8 cellular contexts compared by ENCODE assay signal in the genomic region with DNA sequence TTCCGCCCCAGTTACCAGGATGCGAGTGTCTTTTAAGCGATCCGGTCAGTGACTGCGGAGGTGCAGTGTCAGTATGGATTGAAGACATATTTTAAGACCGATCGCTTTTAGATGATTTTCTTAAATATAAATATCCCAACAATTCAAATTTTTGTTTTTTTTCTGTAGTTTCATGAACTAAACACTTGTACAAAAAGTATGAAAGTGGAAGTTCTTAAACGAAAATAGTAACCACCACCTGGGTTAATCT. TPM values are rescaled to one million over a fixed set of nuclear protein-coding genes. Genes with fewer than 3 reads are reported as not detected.
DNase-seq lines count a peak whose midpoint lies in the region; ATAC-seq and TF ChIP-seq lines count a peak whose summit lies in the region.

No MANE protein-coding gene starts in this region.

- H3K4me3 ChIP-seq in DOHH2 (ENCODE audit: low read length), result peak overlapping the region; percentile 84
- peak overlapping the region; percentile 64 for H3K4me3 ChIP-seq in MM.1S (ENCODE audit: low read length)
- peak overlapping the region; percentile 89 for H3K4me3 ChIP-seq in endocrine pancreas (ENCODE audit: control insufficient read depth, insufficient read depth, low read length)

- no peaks in the 10 kb centered on the region for H3K9me2 ChIP-seq in DOHH2 (replicated peaks; ENCODE audit: control insufficient read depth, low read length)
- no peaks in the 10 kb centered on the region for H3K9me2 ChIP-seq in MM.1S (replicated peaks; ENCODE audit: insufficient read depth, low read length)

- H4K20me1 ChIP-seq in DOHH2 (ENCODE audit: control insufficient read depth, insufficient read depth, low read depth, low read length) (peaks cover 10% of the 10 kb centered on the region; the same call in 1 of the 2 replicates), MM.1S (ENCODE audit: insufficient read depth, low read length) (no peaks in the 10 kb centered on the region)

- no peaks in the 10 kb centered on the region for H3K9me3 Mint-ChIP-seq in osteocyte (ENCODE audit: unreplicated experiment)

- peak overlapping the region; percentile 93 for H3K4me3 Mint-ChIP-seq in osteocyte (ENCODE audit: unreplicated experiment)

- H3F3A ChIP-seq in DOHH2 (ENCODE audit: control insufficient read depth, insufficient read depth) (peaks cover 38% of the 10 kb centered on the region), MM.1S (ENCODE audit: insufficient read depth, low read length) (peaks cover 30% of the 10 kb centered on the region)

- DNase-seq in MM.1S, result peak; percentile 70
- DNase-seq in osteocyte (ENCODE audit: extremely low spot score, unreplicated experiment), result no peak
- no peak for DNase-seq in NCI-H1417 (lab: John Stamatoyannopoulos, UW)
- DNase-seq in dermis blood vessel endothelial cell, result no peak

- H3K27me3 Mint-ChIP-seq in osteocyte (ENCODE audit: unreplicated experiment), result peaks cover 7% of the 10 kb centered on the region

- no peaks in the 10 kb centered on the region for H3K9me3 ChIP-seq in DOHH2 (ENCODE audit: control insufficient read depth, insufficient read depth, low read length)
- no peaks in the 10 kb centered on the region for H3K9me3 ChIP-seq in MM.1S (replicated peaks; ENCODE audit: insufficient read depth, low read length)
- no peaks in the 10 kb centered on the region for H3K9me3 ChIP-seq in endocrine pancreas (ENCODE audit: control insufficient read depth, low read length)

- H3K79me2 ChIP-seq in DOHH2 (ENCODE audit: control insufficient read depth, low read length) (no peaks in the 10 kb centered on the region), MM.1S (ENCODE audit: low read length) (peaks cover 35% of the 10 kb centered on the region)

- H3K27ac ChIP-seq in DOHH2 (ENCODE audit: low read depth, low read length), result peak overlapping the region; percentile 63
- H3K27ac ChIP-seq in MM.1S (ENCODE audit: low read length), result peak overlapping the region; percentile 82

- peaks cover 1% of the 10 kb centered on the region for H3K36me3 Mint-ChIP-seq in osteocyte (ENCODE audit: unreplicated experiment)

- H3K27me3 ChIP-seq in DOHH2 (ENCODE audit: control insufficient read depth, low read length) (peaks cover 48% of the 10 kb centered on the region), MM.1S (replicated peaks; ENCODE audit: insufficient read depth, low read length) (peaks cover 6% of the 10 kb centered on the region), endocrine pancreas (ENCODE audit: control insufficient read depth, insufficient read depth, low read length) (no peaks in the 10 kb centered on the region)

- no peak overlapping the region for H2AFZ ChIP-seq in MM.1S (ENCODE audit: low read length)

- H3K4me2 ChIP-seq in DOHH2 (ENCODE audit: low read length) (peak overlapping the region; percentile 84), MM.1S (ENCODE audit: low read depth, low read length) (peak overlapping the region; percentile 82)

- TF ChIP-seq CTCF in DOHH2 (IDR thresholded peaks at IDR 0.05; ENCODE audit: low read depth, low read length, poor library complexity, severe bottlenecking) (no peak), MM.1S (IDR thresholded peaks at IDR 0.05; ENCODE audit: low read length) (no peak), osteocyte (IDR thresholded peaks at IDR 0.05) (no peak)

- H3K9ac ChIP-seq in MM.1S (ENCODE audit: low read length) (peak overlapping the region; percentile 70), endocrine pancreas (ENCODE audit: control insufficient read depth, insufficient read depth, low read length) (no peak overlapping the region)

- peak overlapping the region; percentile 93 for H3K27ac Mint-ChIP-seq in osteocyte (ENCODE audit: unreplicated experiment)

- H3K4me1 ChIP-seq in DOHH2 (ENCODE audit: control insufficient read depth, low read length) (peaks cover 41% of the 10 kb centered on the region), MM.1S (ENCODE audit: low read length) (peaks cover 22% of the 10 kb centered on the region), endocrine pancreas (ENCODE audit: control insufficient read depth, insufficient read depth, low read length) (peaks cover 17% of the 10 kb centered on the region)

- ATAC-seq in HG03097 (IDR thresholded peaks at IDR 0.05; ENCODE audit: low FRiP score, unreplicated experiment) (no peak), GM21619 (IDR thresholded peaks at IDR 0.05; ENCODE audit: unreplicated experiment) (no peak)

- H3K4me1 Mint-ChIP-seq in osteocyte (ENCODE audit: unreplicated experiment), result peaks cover 32% of the 10 kb centered on the region

- H3K36me3 ChIP-seq in DOHH2 (ENCODE audit: control insufficient read depth, low read length) (peaks cover 2% of the 10 kb centered on the region; the same call in 1 of the 2 replicates), MM.1S (replicated peaks; ENCODE audit: insufficient read depth, low read length) (no peaks in the 10 kb centered on the region), endocrine pancreas (ENCODE audit: control insufficient read depth, insufficient read depth, low read length) (no peaks in the 10 kb centered on the region)

RNA-seq across cellular contexts. Expression of gene COMMD3, which starts 0.9 kb away (rescaled TPM):
- 69.1 and 69.6 TPM in 2 replicates for total RNA-seq in osteocyte
- total RNA-seq in dermis blood vessel endothelial cell, result 29.3 and 40.0 TPM in 2 replicates

RNA-seq across cellular contexts. Expression of gene BMI1, which starts 3.9 kb away (rescaled TPM):
- total RNA-seq in osteocyte (41.7 and 48.5 TPM in 2 replicates), dermis blood vessel endothelial cell (40.1 and 49.4 TPM in 2 replicates)

RNA-seq across cellular contexts. Expression of gene SPAG6, which starts 28.2 kb away (rescaled TPM):
- total RNA-seq in osteocyte, result not detected in 2 replicates
- not detected in 2 replicates for total RNA-seq in dermis blood vessel endothelial cell
